In the genomic region with DNA sequence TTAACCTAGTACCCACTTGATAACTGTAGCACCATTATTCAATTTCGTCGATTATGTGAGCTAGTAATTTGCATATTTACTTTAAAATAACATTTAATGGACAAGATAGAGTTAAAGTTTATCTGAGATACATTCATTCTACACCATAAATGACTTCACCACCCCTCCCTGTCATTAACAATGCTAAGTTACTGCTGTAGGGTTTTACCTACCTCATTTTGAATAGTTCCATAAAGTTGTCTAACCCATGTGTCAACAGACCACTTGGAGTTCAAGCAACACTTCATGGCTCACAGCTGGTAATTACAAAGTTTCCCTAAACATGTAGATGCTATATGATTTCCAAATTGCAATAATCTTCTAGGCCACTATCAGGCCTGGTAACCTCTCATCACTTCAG, we compare ENCODE assay signal across 25 cellular contexts.
"Had no signal": no experiment of that assay in that cellular context is flagged by ENCODE, and none has a peak within 500 bp of the region (broad histone marks: within the 10 kb centered on the region; RNA-seq: fewer than 3 reads in every experiment).

No MANE protein-coding gene starts in this region.

- H3K4me3 ChIP-seq: gastroesophageal sphincter, heart left ventricle, lung, prostate gland, right atrium auricular region, spleen, suprapubic skin had no signal

- H3K4me1 ChIP-seq: foreskin keratinocyte, prostate gland had no signal

- H3K9me3 ChIP-seq: gastroesophageal sphincter, heart left ventricle, prostate gland, right atrium auricular region, spleen, suprapubic skin had no signal

- FAIRE-seq: keratinocyte had no signal

- H3K27me3 ChIP-seq: foreskin keratinocyte, gastroesophageal sphincter, heart left ventricle, right atrium auricular region, spleen, suprapubic skin had no signal

- H3K4me3 Mint-ChIP-seq: dendritic cell treated with granulocyte-macrophage colony-stimulating factor and Interleukin-4, amounts not matched to agents 40 ng/mL and 50 ng/mL, for 4 days; endodermal cell; immature natural killer cell; memory B cell; naive thymus-derived CD8-positive, alpha-beta T cell; nephron progenitor cell; stimulated activated naive CD8-positive, alpha-beta T cell treated with anti-CD3 and anti-CD28 coated beads, Interleukin-15, amount 100 ng/mL, for 72 hours had no signal

- H3K27me3 Mint-ChIP-seq: dendritic cell treated with granulocyte-macrophage colony-stimulating factor and Interleukin-4, amounts not matched to agents 40 ng/mL and 50 ng/mL, for 4 days; memory B cell; naive thymus-derived CD8-positive, alpha-beta T cell; stimulated activated naive CD8-positive, alpha-beta T cell treated with anti-CD3 and anti-CD28 coated beads, Interleukin-15, amount 100 ng/mL, for 72 hours had no signal

- H3K36me3 ChIP-seq: gastroesophageal sphincter, heart left ventricle, prostate gland, right atrium auricular region, spleen, suprapubic skin had no signal

- ATAC-seq: foreskin keratinocyte; gastroesophageal sphincter; heart left ventricle; left lobe of liver; naive thymus-derived CD8-positive, alpha-beta T cell; sciatic nerve; stimulated activated naive CD8-positive, alpha-beta T cell treated with anti-CD3 and anti-CD28 coated beads, Interleukin-15, amount 100 ng/mL, for 72 hours had no signal

- H3K27ac Mint-ChIP-seq: dendritic cell treated with granulocyte-macrophage colony-stimulating factor and Interleukin-4, amounts not matched to agents 40 ng/mL and 50 ng/mL, for 4 days; endodermal cell; immature natural killer cell; memory B cell; naive thymus-derived CD8-positive, alpha-beta T cell; nephron progenitor cell; stimulated activated naive CD8-positive, alpha-beta T cell treated with anti-CD3 and anti-CD28 coated beads, Interleukin-15, amount 100 ng/mL, for 72 hours had no signal

- H3K36me3 Mint-ChIP-seq: memory B cell had no signal

- DNase-seq: central memory CD4-positive, alpha-beta T cell; effector CD8-positive, alpha-beta T cell; endodermal cell; foreskin keratinocyte; heart left ventricle; hippocampal formation; immature natural killer cell; naive thymus-derived CD8-positive, alpha-beta T cell; nephron progenitor cell; nucleus accumbens; spleen; stimulated activated naive CD4-positive, alpha-beta T cell; stimulated activated naive CD8-positive, alpha-beta T cell treated with anti-CD3 and anti-CD28 coated beads, Interleukin-15, amount 100 ng/mL, for 72 hours; trophoblast cell had no signal

- H3K9me3 Mint-ChIP-seq: dendritic cell treated with granulocyte-macrophage colony-stimulating factor and Interleukin-4, amounts not matched to agents 40 ng/mL and 50 ng/mL, for 4 days; endodermal cell; memory B cell; naive thymus-derived CD8-positive, alpha-beta T cell; nephron progenitor cell; stimulated activated naive CD8-positive, alpha-beta T cell treated with anti-CD3 and anti-CD28 coated beads, Interleukin-15, amount 100 ng/mL, for 72 hours had no signal

- H3K4me1 Mint-ChIP-seq: immature natural killer cell; memory B cell; nephron progenitor cell; stimulated activated naive CD8-positive, alpha-beta T cell treated with anti-CD3 and anti-CD28 coated beads, Interleukin-15, amount 100 ng/mL, for 72 hours had no signal

- H3K27ac ChIP-seq: epithelial cell of prostate, foreskin keratinocyte, gastroesophageal sphincter, heart left ventricle, prostate gland, right atrium auricular region, spleen, suprapubic skin had no signal
